10 cellular contexts compared by ENCODE assay signal in the genomic region with DNA sequence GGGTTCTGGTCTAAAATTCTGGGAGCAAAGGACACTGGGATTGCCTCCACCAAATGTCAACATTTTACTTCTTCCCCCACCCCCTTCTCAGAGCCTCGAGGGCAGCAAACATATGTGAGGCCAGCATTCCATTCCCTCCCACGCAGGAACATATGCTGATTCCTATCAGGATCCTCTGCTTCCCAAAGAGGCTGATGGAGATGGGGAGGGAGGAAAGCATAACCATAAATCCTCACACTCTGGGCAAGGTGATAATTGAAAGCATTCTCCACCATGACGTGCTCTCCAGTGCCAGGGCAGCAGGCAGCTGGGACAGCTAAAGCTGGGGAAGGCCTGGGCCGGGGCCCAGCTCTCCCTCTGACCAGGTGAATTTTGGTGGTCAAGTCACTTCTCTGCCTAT.
DNase-seq lines count a peak whose midpoint lies in the region; ATAC-seq, FAIRE-seq and TF ChIP-seq lines count a peak whose summit lies in the region.
"Had no signal": no experiment of that assay in that cellular context is flagged by ENCODE, and none has a peak within 500 bp of the region (broad histone marks: within the 10 kb centered on the region; RNA-seq: fewer than 3 reads in every experiment).

No MANE protein-coding gene starts in this region.

- intact Hi-C loops in heart right ventricle (cut with DNase I), result loop anchor here in 6 of 10 donors (10.0 kb wide), 3 partner anchors 57 to 397 kb away; a partner anchor contains a TSS
- intact Hi-C loops in left ventricle myocardium superior (cut with micrococcal nuclease), result no loop called here
- intact Hi-C loops in uterus (cut with DNase I; ENCODE audit: low total_unique reads), result no loop called here
- intact Hi-C loops in kidney (cut with DNase I), result no loop called here

- no peaks in the 10 kb centered on the region for H3K36me3 ChIP-seq in heart right ventricle
- no peaks in the 10 kb centered on the region for H3K36me3 ChIP-seq in muscle layer of duodenum (ENCODE audit: control insufficient read depth in 1 of 2, insufficient read depth in 2 of 2, low read length in 2 of 2)
- H3K36me3 ChIP-seq in uterus, result no peaks in the 10 kb centered on the region
- no peaks in the 10 kb centered on the region for H3K36me3 ChIP-seq in kidney (ENCODE audit: control insufficient read depth in 1 of 2, insufficient read depth in 2 of 2, low read length in 2 of 2)

- H3K4me1 ChIP-seq in heart right ventricle (peaks cover 12 to 91% (median 73%) of the 10 kb centered on the region in 9 donors), muscle layer of duodenum (ENCODE audit: control insufficient read depth in 1 of 2, insufficient read depth in 2 of 2, low read length in 2 of 2) (peaks cover 4 to 37% of the 10 kb centered on the region in 2 donors), uterus (peaks cover 12 to 25% of the 10 kb centered on the region in 2 donors), kidney (ENCODE audit: control insufficient read depth in 1 of 2, insufficient read depth in 1 of 2, low read depth in 1 of 2, low read length in 2 of 2) (peaks cover 10 to 18% of the 10 kb centered on the region in 2 donors)

- H3K4me3 ChIP-seq in heart right ventricle (no peak overlapping the region), choroid plexus epithelial cell (ENCODE audit: low read depth, low read length) (no peak overlapping the region), muscle layer of duodenum (ENCODE audit: low read depth in 1 of 2, low read length in 2 of 2) (no peak overlapping the region), uterus (no peak overlapping the region), kidney (ENCODE audit: low read length in 2 of 2) (no peak overlapping the region)

- TF ChIP-seq CTCF in heart right ventricle (IDR thresholded peaks at IDR 0.05), result no peak
- TF ChIP-seq CTCF in choroid plexus epithelial cell (conservative IDR thresholded peaks at IDR 0.05; ENCODE audit: low read depth, low read length), result no peak
- TF ChIP-seq CTCF in uterus (IDR thresholded peaks at IDR 0.05), result no peak
- no peak for TF ChIP-seq CTCF in kidney (IDR thresholded peaks at IDR 0.05; ENCODE audit: borderline replicate concordance, extremely low read depth, insufficient read depth)

- H3K27me3 ChIP-seq in heart right ventricle (no peaks in the 10 kb centered on the region), muscle layer of duodenum (ENCODE audit: low read depth, low read length) (no peaks in the 10 kb centered on the region), uterus (no peaks in the 10 kb centered on the region)

- FAIRE-seq in kidney (lab: Jason Lieb, UNC), result no peak

- H3K27ac ChIP-seq in heart right ventricle, result peak overlapping the region in 9 of 10 donors; percentile 1 to 91 (median 37)
- H3K27ac ChIP-seq in muscle layer of duodenum (ENCODE audit: low read length), result peak overlapping the region; percentile 42
- H3K27ac ChIP-seq in uterus, result peak overlapping the region; percentile 78 to 84
- H3K27ac ChIP-seq in kidney (ENCODE audit: low read depth in 2 of 2, low read length in 2 of 2), result no peak overlapping the region
- H3K27ac ChIP-seq: VCaP had no signal

- ATAC-seq in heart right ventricle (no peak), left ventricle myocardium superior (no peak)

- 62 to 70% methylated on average over 4 of the region's 4 CpGs for WGBS in heart right ventricle, 2 donors

- DNase-seq in heart right ventricle, result no peak
- DNase-seq in left ventricle myocardium superior, result no peak
- DNase-seq in choroid plexus epithelial cell (ENCODE audit: low read depth), result peak; percentile 39
- peak; percentile 31 to 39 for DNase-seq in uterus
- DNase-seq in activated gamma-delta T cell (lab: John Stamatoyannopoulos, UW), result no peak
- DNase-seq in NCI-H526 (lab: John Stamatoyannopoulos, UW), result no peak
- no peak for DNase-seq in kidney
- DNase-seq: activated naive CD4-positive, alpha-beta T cell treated with anti-CD3 and anti-CD28 coated beads for 36 hours had no signal

- no peak for TF ChIP-seq POLR2A in uterus (IDR thresholded peaks at IDR 0.05)

- no peaks in the 10 kb centered on the region for H3K9me3 ChIP-seq in heart right ventricle
- H3K9me3 ChIP-seq in muscle layer of duodenum (ENCODE audit: control insufficient read depth in 1 of 2, low read length in 2 of 2), result no peaks in the 10 kb centered on the region
- no peaks in the 10 kb centered on the region for H3K9me3 ChIP-seq in uterus
- H3K9me3 ChIP-seq in kidney (ENCODE audit: control insufficient read depth in 1 of 2, low read length in 2 of 2), result no peaks in the 10 kb centered on the region

- H3K9ac ChIP-seq in kidney (ENCODE audit: low read length in 2 of 2), result no peak overlapping the region

Comparison
In these comparisons a context has a peak if more than half of its experiments do, and no peak if none do; other contexts are left out.
1. intact Hi-C loops: an anchor here in heart right ventricle (10.0 kb wide); none called in left ventricle myocardium superior, uterus and kidney.
2. DNase-seq: peak in choroid plexus epithelial cell (single experiment) and uterus (2 of 2); none in heart right ventricle (0 of 2), left ventricle myocardium superior (single experiment), activated gamma-delta T cell (single experiment), NCI-H526 (0 of 2) and kidney (single experiment).
3. H3K27ac ChIP-seq: peak in heart right ventricle (9 of 10), muscle layer of duodenum (single experiment) and uterus (2 of 2); none in kidney (0 of 2).